ENCODE assay signal across 19 cellular contexts in genomic region chr1:51988254-51988653, GRCh38. TPM values are rescaled to one million over a fixed set of nuclear protein-coding genes. Genes with fewer than 3 reads are reported as not detected.
A peak's percentile ranks its signal among the peaks of the same experiment; 100 is the strongest.
DNase-seq lines count a peak whose midpoint lies in the region; ATAC-seq and TF ChIP-seq lines count a peak whose summit lies in the region.
"Had no signal": no experiment of that assay in that cellular context is flagged by ENCODE, and none has a peak within 500 bp of the region (broad histone marks: within the 10 kb centered on the region; RNA-seq: fewer than 3 reads in every experiment).

No MANE protein-coding gene starts in this region.

- H3K9me3 Mint-ChIP-seq in HFFc6 (no peaks in the 10 kb centered on the region), endodermal cell (no peaks in the 10 kb centered on the region), neural crest cell (no peaks in the 10 kb centered on the region)

- H3K36me3 ChIP-seq in GM23248 (ENCODE audit: low read depth) = peaks cover 13% of the 10 kb centered on the region; the same call in 1 of the 2 replicates
- H3K36me3 ChIP-seq in endodermal cell (ENCODE audit: control insufficient read depth, insufficient read depth, low read length) = peaks cover 13% of the 10 kb centered on the region
- H3K36me3 ChIP-seq in upper lobe of right lung = no peaks in the 10 kb centered on the region

- H3K27me3 Mint-ChIP-seq in HFFc6 (ENCODE audit: insufficient read depth) (peaks cover 6% of the 10 kb centered on the region), endodermal cell (ENCODE audit: insufficient read depth) (peaks cover 23% of the 10 kb centered on the region), neural crest cell (ENCODE audit: low read depth) (peaks cover 56% of the 10 kb centered on the region)

- peaks cover 14% of the 10 kb centered on the region; the same call in 1 of the 2 replicates for H3F3A ChIP-seq in GM23248 (ENCODE audit: insufficient read depth)

- in situ Hi-C loops in GM23248 (cut with MboI) = no loop called here

- DNase-seq in GM23248 (no peak), HFFc6 (no peak), endodermal cell (no peak), neural crest cell (ENCODE audit: low read depth, low spot score) (no peak), upper lobe of right lung (no peak), 8988T (no peak), NCI-H69 (lab: John Stamatoyannopoulos, UW) (no peak)
- DNase-seq: ACHN; DMS 273 treated with DMSO at 0.1 percent for 48 hours; DND-41; H7; NCI-H1105; NCI-H2081 treated with DMSO at 0.1 percent for 48 hours; NCI-H446 treated with DMSO at 0.1 percent for 48 hours; NK-92 treated with Interleukin-12 subunit alpha and Interleukin-12 subunit beta, amount 100 ng/mL, for 24 hours; OCI-M1; SIG-M5 had no signal

- H3K9ac ChIP-seq in GM23248 (no peak overlapping the region), endodermal cell (ENCODE audit: extremely low read depth, low read length, poor library complexity, severe bottlenecking) (no peak overlapping the region)

- no peak for TF ChIP-seq CTCF in HFFc6 (IDR thresholded peaks at IDR 0.05)
- no peak for TF ChIP-seq CTCF in endodermal cell (conservative IDR thresholded peaks at IDR 0.05)
- TF ChIP-seq CTCF in neural crest cell (conservative IDR thresholded peaks at IDR 0.05) = no peak
- TF ChIP-seq CTCF in upper lobe of right lung (IDR thresholded peaks at IDR 0.05) = no peak

- H3K4me3 ChIP-seq in GM23248 = peak overlapping the region; percentile 89
- peak overlapping the region; percentile 86 for H3K4me3 ChIP-seq in endodermal cell (ENCODE audit: low read length)
- no peak overlapping the region for H3K4me3 ChIP-seq in upper lobe of right lung

- H3K4me1 Mint-ChIP-seq in HFFc6 (ENCODE audit: low read depth) = peaks cover 50% of the 10 kb centered on the region
- H3K4me1 Mint-ChIP-seq in endodermal cell = peaks cover 20% of the 10 kb centered on the region
- H3K4me1 Mint-ChIP-seq in neural crest cell = peaks cover 8% of the 10 kb centered on the region

- H3K4me1 ChIP-seq in GM23248 (ENCODE audit: insufficient read depth) = no peaks in the 10 kb centered on the region
- H3K4me1 ChIP-seq in endodermal cell (ENCODE audit: control insufficient read depth, insufficient read depth, low read length) = peaks cover 3% of the 10 kb centered on the region
- H3K4me1 ChIP-seq in upper lobe of right lung = no peaks in the 10 kb centered on the region

- H3K4me2 ChIP-seq in GM23248 (ENCODE audit: unreplicated experiment) = peak overlapping the region; percentile 68

- H2AFZ ChIP-seq in GM23248 = no peak overlapping the region

- no peaks in the 10 kb centered on the region for H3K9me2 ChIP-seq in GM23248 (ENCODE audit: insufficient read depth)

- H3K9me3 ChIP-seq in GM23248 (ENCODE audit: low read depth) (no peaks in the 10 kb centered on the region), endodermal cell (ENCODE audit: control insufficient read depth, low read length) (no peaks in the 10 kb centered on the region), upper lobe of right lung (no peaks in the 10 kb centered on the region)

- no peak for ATAC-seq in upper lobe of right lung

- H3K36me3 Mint-ChIP-seq in HFFc6 (ENCODE audit: low read depth) (peaks cover 26% of the 10 kb centered on the region), endodermal cell (ENCODE audit: low read depth) (peaks cover 25% of the 10 kb centered on the region), neural crest cell (ENCODE audit: low read depth) (no peaks in the 10 kb centered on the region)

- H3K79me2 ChIP-seq in GM23248 (ENCODE audit: insufficient read depth) = peaks cover 69% of the 10 kb centered on the region

- intact Hi-C loops in upper lobe of right lung (cut with DNase I) = no loop called here

- H3K27ac ChIP-seq in GM23248 (no peak overlapping the region), endodermal cell (ENCODE audit: low read depth, low read length) (no peak overlapping the region), upper lobe of right lung (no peak overlapping the region)
- H3K27ac ChIP-seq: RWPE1 had no signal

- peak overlapping the region; percentile 29; the same call in 1 of the 2 replicates for H3K27ac Mint-ChIP-seq in HFFc6
- H3K27ac Mint-ChIP-seq in endodermal cell = no peak overlapping the region
- no peak overlapping the region for H3K27ac Mint-ChIP-seq in neural crest cell (ENCODE audit: unreplicated experiment)

- H3K4me3 Mint-ChIP-seq in HFFc6 (peak overlapping the region; percentile 89), endodermal cell (peak overlapping the region; percentile 78), neural crest cell (peak overlapping the region; percentile 72)

- no peaks in the 10 kb centered on the region for H4K20me1 ChIP-seq in GM23248 (ENCODE audit: insufficient read depth)

- no peaks in the 10 kb centered on the region for H3K27me3 ChIP-seq in GM23248 (replicated peaks; ENCODE audit: insufficient read depth)
- H3K27me3 ChIP-seq in endodermal cell (ENCODE audit: control insufficient read depth, insufficient read depth, low read length, poor library complexity, severe bottlenecking) = peaks cover 10% of the 10 kb centered on the region
- H3K27me3 ChIP-seq in upper lobe of right lung = peaks cover 36% of the 10 kb centered on the region

RNA-seq across cellular contexts. Expression of gene RAB3B, which starts 2.2 kb away (rescaled TPM):
- total RNA-seq in GM23248 (2014; rRNA removed; shearing (Covaris generic)) = 65.3 and 67.3 TPM in 2 replicates
- 54.2 and 54.9 TPM in 2 replicates for polyA plus RNA-seq in GM23248 (2016; fragmentation: Nextera tagmentation; extraction: Ambion mirVana)
- 100 to 1,000 TPM; 138 to 174 (median 157) TPM for total RNA-seq in HFFc6 (2021; fragmentation: NEBNext Ultra II Directional; extraction: Animal tissue kit (Norgen Biotek cat#: 25700))
- total RNA-seq in endodermal cell = 10 to 100 TPM; 58.1 to 66.0 TPM
- 14.6 TPM for polyA plus RNA-seq in endodermal cell (2013, experiment 1 of 2)
- 16.6 TPM for polyA plus RNA-seq in endodermal cell (2013, experiment 2 of 2)
- total RNA-seq in neural crest cell = 2.4 TPM in 2 replicates
- not detected for total RNA-seq in upper lobe of right lung
- polyA plus RNA-seq: CD14-positive monocyte had no signal

RNA-seq across cellular contexts. Expression of gene KTI12, which starts 45.4 kb away (rescaled TPM):
- total RNA-seq in GM23248 (2014; rRNA removed; shearing (Covaris generic)) = 8.3 and 18.3 TPM in 2 replicates
- 10.7 and 12.4 TPM in 2 replicates for polyA plus RNA-seq in GM23248 (2016; fragmentation: Nextera tagmentation; extraction: Ambion mirVana)
- 10 to 100 TPM; 12.5 to 16.0 (median 14.3) TPM for total RNA-seq in HFFc6 (2021; fragmentation: NEBNext Ultra II Directional; extraction: Animal tissue kit (Norgen Biotek cat#: 25700))
- total RNA-seq in endodermal cell (1 to 10 TPM; 7.3 to 9.2 TPM), neural crest cell (6.4 and 8.1 TPM in 2 replicates), upper lobe of right lung (7.3 TPM)
- 5.7 TPM for polyA plus RNA-seq in endodermal cell (2013, experiment 1 of 2)
- polyA plus RNA-seq in endodermal cell (2013, experiment 2 of 2) = 5.3 TPM

Comparison
In these comparisons a context has a peak if more than half of its experiments do, and no peak if none do; other contexts are left out.
1. RNA of gene RAB3B, which starts 2.2 kb away (total RNA-seq): 138 to 174 TPM in HFFc6, 58.1 to 66.0 TPM in endodermal cell and 65.3 to 67.3 TPM in GM23248; 2.4 TPM in neural crest cell and not detected in upper lobe of right lung (single experiment); every median in the first group is over 10 times any median in the second.
2. Peak in every context shown above with its lines, with median percentiles within 50 percentile points of each other: H3K4me3 Mint-ChIP-seq.